1 cellular context compared by ENCODE assay signal in the genomic region with DNA sequence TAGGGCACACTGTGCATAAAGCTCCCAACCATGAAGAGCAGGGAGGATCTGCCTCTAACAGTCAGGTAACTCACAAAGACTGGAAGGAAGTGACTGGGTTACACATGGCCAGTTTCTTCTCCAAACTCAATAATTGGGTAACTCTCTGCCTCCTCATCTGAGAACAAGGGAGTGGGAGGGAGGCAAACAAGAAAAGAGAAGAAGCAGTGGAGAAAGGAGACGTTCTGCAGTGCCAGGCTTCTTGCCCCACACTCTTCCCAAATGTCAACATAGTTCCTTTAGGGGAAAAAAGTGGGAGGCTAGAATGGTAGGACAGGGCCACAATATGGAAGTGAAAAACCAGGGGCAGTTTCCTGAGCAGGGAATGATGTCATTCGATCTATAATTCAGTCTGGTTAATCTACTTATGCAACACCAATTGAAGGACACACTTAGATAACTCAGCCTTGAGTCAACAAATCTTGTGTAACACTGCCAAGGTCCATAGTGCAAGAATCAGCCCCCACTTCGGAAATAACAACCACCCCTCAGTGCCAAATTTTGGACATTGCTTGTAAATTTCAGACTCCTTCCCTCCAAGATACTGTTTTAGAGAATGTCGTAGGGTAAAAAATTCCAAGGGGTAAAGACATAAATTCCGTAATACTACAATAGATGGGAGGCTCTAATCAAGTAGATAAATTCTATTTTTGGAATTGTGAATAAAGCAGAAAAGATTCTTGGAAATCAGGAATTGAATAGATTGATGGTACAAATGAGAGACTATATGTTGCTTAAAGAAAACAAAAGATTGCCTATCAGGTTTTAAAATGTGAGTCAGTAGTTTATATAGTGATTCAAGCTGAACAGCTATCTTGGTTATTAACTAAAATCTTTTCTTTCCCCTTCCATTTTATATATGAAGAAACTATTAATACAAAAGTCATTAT.
TF ChIP-seq lines count a peak whose summit lies in the region.

No MANE protein-coding gene starts in this region.

TF ChIP-seq in HepG2, 621 proteins besides CTCF, POLR2A, EP300 and RAD21 (continued from another document and continues in another):
- TF ChIP-seq, protein P1, sequence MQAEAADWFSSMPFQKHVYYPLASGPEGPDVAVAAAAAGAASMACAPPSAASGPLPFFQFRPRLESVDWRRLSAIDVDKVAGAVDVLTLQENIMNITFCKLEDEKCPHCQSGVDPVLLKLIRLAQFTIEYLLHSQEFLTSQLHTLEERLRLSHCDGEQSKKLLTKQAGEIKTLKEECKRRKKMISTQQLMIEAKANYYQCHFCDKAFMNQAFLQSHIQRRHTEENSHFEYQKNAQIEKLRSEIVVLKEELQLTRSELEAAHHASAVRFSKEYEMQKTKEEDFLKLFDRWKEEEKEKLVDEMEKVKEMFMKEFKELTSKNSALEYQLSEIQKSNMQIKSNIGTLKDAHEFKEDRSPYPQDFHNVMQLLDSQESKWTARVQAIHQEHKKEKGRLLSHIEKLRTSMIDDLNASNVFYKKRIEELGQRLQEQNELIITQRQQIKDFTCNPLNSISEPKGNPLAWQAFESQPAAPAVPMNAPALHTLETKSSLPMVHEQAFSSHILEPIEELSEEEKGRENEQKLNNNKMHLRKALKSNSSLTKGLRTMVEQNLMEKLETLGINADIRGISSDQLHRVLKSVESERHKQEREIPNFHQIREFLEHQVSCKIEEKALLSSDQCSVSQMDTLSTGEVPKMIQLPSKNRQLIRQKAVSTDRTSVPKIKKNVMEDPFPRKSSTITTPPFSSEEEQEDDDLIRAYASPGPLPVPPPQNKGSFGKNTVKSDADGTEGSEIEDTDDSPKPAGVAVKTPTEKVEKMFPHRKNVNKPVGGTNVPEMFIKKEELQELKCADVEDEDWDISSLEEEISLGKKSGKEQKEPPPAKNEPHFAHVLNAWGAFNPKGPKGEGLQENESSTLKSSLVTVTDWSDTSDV (CRISPR knock-in tag; IDR thresholded peaks at IDR 0.05): no peak
- TF ChIP-seq PRPF4 (IDR thresholded peaks at IDR 0.05; ENCODE audit: low read depth, low read length, poor library complexity, severe bottlenecking) (no peak), ZNF878 (CRISPR knock-in tag; IDR thresholded peaks at IDR 0.05) (peak; percentile 93; the same call in 1 of the 2 replicates), CHD2 (IDR thresholded peaks at IDR 0.05; ENCODE audit: low read depth, low read length) (no peak), CHCHD3 (CRISPR knock-in tag; IDR thresholded peaks at IDR 0.05) (no peak), DPF2 (CRISPR knock-in tag; IDR thresholded peaks at IDR 0.05; ENCODE audit: borderline replicate concordance, low read depth) (peak; percentile 94), ATAD3A (CRISPR knock-in tag; IDR thresholded peaks at IDR 0.05) (no peak), ZNF567 (CRISPR knock-in tag; IDR thresholded peaks at IDR 0.05; ENCODE audit: borderline replicate concordance) (no peak), SRF (IDR thresholded peaks at IDR 0.05; ENCODE audit: low read depth, low read length) (no peak), FOXO1 (CRISPR knock-in tag; IDR thresholded peaks at IDR 0.05) (peak; percentile 99), ZNF790 (CRISPR knock-in tag; IDR thresholded peaks at IDR 0.05; ENCODE audit: borderline replicate concordance) (no peak), ZNF816 (CRISPR knock-in tag; IDR thresholded peaks at IDR 0.05; ENCODE audit: borderline replicate concordance) (peak; percentile 80; the same call in 1 of the 2 replicates), IRF2 (CRISPR knock-in tag; IDR thresholded peaks at IDR 0.05) (peak; percentile 98), NFE2L1 (CRISPR knock-in tag; IDR thresholded peaks at IDR 0.05; ENCODE audit: borderline replicate concordance) (no peak), ZNF7 (CRISPR knock-in tag; IDR thresholded peaks at IDR 0.05) (no peak), NR2C2 (CRISPR knock-in tag; IDR thresholded peaks at IDR 0.05; ENCODE audit: borderline replicate concordance) (peak; percentile 82), PHF8 (CRISPR knock-in tag; IDR thresholded peaks at IDR 0.05) (peak; percentile 40; the same call in 1 of the 2 replicates), RELA (CRISPR knock-in tag; IDR thresholded peaks at IDR 0.05) (peak; percentile 48; the same call in 1 of the 2 replicates), MEIS1 (CRISPR knock-in tag; IDR thresholded peaks at IDR 0.05; ENCODE audit: borderline replicate concordance) (0 out of 2 replicates have a peak, but pooled peaks have one; percentile 31), ZNF225 (CRISPR knock-in tag; IDR thresholded peaks at IDR 0.05) (no peak), ONECUT2 (CRISPR knock-in tag; IDR thresholded peaks at IDR 0.05) (peak; percentile 92), ZNF224 (CRISPR knock-in tag; IDR thresholded peaks at IDR 0.05) (no peak), HES4 (CRISPR knock-in tag; IDR thresholded peaks at IDR 0.05; ENCODE audit: borderline replicate concordance) (no peak), ZNF292 (CRISPR knock-in tag; IDR thresholded peaks at IDR 0.05; ENCODE audit: borderline replicate concordance, low read depth) (peak; percentile 90), NFE2L2 (IDR thresholded peaks at IDR 0.05; ENCODE audit: low read length) (no peak), ARHGAP35 (CRISPR knock-in tag; IDR thresholded peaks at IDR 0.05; ENCODE audit: borderline replicate concordance) (no peak; the same call in 1 of the 2 replicates), ARNTL (CRISPR knock-in tag; IDR thresholded peaks at IDR 0.05) (peak; percentile 83), ZNF263 (CRISPR knock-in tag; IDR thresholded peaks at IDR 0.05) (no peak), ARNT (IDR thresholded peaks at IDR 0.05) (no peak), FOSL1 (CRISPR knock-in tag; IDR thresholded peaks at IDR 0.05; ENCODE audit: borderline replicate concordance) (peak; percentile 83; the same call in 1 of the 2 replicates), ZNF383 (CRISPR knock-in tag; IDR thresholded peaks at IDR 0.05; ENCODE audit: borderline replicate concordance) (no peak), ZMAT3 (CRISPR knock-in tag; conservative IDR thresholded peaks at IDR 0.05) (peak; percentile 85), ZNF33A (CRISPR knock-in tag; IDR thresholded peaks at IDR 0.05; ENCODE audit: borderline replicate concordance) (peak; percentile 34; the same call in 1 of the 2 replicates), POGZ (CRISPR knock-in tag; IDR thresholded peaks at IDR 0.05) (peak; percentile 100), MED13 (CRISPR knock-in tag; IDR thresholded peaks at IDR 0.05) (peak; percentile 99)
- TF ChIP-seq, protein P2, sequence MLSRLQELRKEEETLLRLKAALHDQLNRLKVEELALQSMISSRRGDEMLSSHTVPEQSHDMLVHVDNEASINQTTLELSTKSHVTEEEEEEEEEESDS (CRISPR knock-in tag; IDR thresholded peaks at IDR 0.05; ENCODE audit: borderline replicate concordance): no peak
- TF ChIP-seq, protein P3, sequence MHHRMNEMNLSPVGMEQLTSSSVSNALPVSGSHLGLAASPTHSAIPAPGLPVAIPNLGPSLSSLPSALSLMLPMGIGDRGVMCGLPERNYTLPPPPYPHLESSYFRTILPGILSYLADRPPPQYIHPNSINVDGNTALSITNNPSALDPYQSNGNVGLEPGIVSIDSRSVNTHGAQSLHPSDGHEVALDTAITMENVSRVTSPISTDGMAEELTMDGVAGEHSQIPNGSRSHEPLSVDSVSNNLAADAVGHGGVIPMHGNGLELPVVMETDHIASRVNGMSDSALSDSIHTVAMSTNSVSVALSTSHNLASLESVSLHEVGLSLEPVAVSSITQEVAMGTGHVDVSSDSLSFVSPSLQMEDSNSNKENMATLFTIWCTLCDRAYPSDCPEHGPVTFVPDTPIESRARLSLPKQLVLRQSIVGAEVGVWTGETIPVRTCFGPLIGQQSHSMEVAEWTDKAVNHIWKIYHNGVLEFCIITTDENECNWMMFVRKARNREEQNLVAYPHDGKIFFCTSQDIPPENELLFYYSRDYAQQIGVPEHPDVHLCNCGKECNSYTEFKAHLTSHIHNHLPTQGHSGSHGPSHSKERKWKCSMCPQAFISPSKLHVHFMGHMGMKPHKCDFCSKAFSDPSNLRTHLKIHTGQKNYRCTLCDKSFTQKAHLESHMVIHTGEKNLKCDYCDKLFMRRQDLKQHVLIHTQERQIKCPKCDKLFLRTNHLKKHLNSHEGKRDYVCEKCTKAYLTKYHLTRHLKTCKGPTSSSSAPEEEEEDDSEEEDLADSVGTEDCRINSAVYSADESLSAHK (CRISPR knock-in tag; IDR thresholded peaks at IDR 0.05; ENCODE audit: borderline replicate concordance): no peak
- TF ChIP-seq, protein P4, sequence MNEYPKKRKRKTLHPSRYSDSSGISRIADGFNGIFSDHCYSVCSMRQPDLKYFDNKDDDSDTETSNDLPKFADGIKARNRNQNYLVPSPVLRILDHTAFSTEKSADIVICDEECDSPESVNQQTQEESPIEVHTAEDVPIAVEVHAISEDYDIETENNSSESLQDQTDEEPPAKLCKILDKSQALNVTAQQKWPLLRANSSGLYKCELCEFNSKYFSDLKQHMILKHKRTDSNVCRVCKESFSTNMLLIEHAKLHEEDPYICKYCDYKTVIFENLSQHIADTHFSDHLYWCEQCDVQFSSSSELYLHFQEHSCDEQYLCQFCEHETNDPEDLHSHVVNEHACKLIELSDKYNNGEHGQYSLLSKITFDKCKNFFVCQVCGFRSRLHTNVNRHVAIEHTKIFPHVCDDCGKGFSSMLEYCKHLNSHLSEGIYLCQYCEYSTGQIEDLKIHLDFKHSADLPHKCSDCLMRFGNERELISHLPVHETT (CRISPR knock-in tag; conservative IDR thresholded peaks at IDR 0.05): peak; percentile 86
- TF ChIP-seq, protein P5, sequence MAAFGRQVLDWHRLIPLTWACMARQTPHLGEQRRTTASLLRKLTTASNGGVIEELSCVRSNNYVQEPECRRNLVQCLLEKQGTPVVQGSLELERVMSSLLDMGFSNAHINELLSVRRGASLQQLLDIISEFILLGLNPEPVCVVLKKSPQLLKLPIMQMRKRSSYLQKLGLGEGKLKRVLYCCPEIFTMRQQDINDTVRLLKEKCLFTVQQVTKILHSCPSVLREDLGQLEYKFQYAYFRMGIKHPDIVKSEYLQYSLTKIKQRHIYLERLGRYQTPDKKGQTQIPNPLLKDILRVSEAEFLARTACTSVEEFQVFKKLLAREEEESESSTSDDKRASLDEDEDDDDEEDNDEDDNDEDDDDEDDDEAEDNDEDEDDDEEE (CRISPR knock-in tag; IDR thresholded peaks at IDR 0.05): 0 out of 2 replicates have a peak, but pooled peaks have one; percentile 52
- TF ChIP-seq, protein P6, sequence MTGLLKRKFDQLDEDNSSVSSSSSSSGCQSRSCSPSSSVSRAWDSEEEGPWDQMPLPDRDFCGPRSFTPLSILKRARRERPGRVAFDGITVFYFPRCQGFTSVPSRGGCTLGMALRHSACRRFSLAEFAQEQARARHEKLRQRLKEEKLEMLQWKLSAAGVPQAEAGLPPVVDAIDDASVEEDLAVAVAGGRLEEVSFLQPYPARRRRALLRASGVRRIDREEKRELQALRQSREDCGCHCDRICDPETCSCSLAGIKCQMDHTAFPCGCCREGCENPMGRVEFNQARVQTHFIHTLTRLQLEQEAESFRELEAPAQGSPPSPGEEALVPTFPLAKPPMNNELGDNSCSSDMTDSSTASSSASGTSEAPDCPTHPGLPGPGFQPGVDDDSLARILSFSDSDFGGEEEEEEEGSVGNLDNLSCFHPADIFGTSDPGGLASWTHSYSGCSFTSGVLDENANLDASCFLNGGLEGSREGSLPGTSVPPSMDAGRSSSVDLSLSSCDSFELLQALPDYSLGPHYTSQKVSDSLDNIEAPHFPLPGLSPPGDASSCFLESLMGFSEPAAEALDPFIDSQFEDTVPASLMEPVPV (CRISPR knock-in tag; IDR thresholded peaks at IDR 0.05): no peak
- TF ChIP-seq, protein P7, sequence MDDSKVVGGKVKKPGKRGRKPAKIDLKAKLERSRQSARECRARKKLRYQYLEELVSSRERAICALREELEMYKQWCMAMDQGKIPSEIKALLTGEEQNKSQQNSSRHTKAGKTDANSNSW (CRISPR knock-in tag; IDR thresholded peaks at IDR 0.05; ENCODE audit: borderline replicate concordance): no peak
- TF ChIP-seq, protein P8, sequence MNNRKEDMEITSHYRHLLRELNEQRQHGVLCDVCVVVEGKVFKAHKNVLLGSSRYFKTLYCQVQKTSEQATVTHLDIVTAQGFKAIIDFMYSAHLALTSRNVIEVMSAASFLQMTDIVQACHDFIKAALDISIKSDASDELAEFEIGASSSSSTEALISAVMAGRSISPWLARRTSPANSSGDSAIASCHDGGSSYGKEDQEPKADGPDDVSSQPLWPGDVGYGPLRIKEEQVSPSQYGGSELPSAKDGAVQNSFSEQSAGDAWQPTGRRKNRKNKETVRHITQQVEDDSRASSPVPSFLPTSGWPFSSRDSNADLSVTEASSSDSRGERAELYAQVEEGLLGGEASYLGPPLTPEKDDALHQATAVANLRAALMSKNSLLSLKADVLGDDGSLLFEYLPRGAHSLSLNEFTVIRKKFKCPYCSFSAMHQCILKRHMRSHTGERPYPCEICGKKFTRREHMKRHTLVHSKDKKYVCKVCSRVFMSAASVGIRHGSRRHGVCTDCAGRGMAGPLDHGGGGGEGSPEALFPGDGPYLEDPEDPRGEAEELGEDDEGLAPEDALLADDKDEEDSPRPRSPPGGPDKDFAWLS (CRISPR knock-in tag; IDR thresholded peaks at IDR 0.05; ENCODE audit: borderline replicate concordance): no peak
- TF ChIP-seq, protein P9, sequence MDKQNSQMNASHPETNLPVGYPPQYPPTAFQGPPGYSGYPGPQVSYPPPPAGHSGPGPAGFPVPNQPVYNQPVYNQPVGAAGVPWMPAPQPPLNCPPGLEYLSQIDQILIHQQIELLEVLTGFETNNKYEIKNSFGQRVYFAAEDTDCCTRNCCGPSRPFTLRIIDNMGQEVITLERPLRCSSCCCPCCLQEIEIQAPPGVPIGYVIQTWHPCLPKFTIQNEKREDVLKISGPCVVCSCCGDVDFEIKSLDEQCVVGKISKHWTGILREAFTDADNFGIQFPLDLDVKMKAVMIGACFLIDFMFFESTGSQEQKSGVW (CRISPR knock-in tag; IDR thresholded peaks at IDR 0.05; ENCODE audit: borderline replicate concordance): no peak
- TF ChIP-seq, protein P10, sequence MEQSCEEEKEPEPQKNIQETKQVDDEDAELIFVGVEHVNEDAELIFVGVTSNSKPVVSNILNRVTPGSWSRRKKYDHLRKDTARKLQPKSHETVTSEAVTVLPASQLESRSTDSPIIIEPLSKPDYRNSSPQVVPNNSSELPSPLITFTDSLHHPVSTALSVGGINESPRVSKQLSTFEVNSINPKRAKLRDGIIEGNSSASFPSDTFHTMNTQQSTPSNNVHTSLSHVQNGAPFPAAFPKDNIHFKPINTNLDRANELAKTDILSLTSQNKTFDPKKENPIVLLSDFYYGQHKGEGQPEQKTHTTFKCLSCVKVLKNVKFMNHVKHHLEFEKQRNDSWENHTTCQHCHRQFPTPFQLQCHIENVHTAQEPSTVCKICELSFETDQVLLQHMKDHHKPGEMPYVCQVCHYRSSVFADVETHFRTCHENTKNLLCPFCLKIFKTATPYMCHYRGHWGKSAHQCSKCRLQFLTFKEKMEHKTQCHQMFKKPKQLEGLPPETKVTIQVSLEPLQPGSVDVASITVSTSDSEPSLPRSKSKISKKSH (CRISPR knock-in tag; IDR thresholded peaks at IDR 0.05; ENCODE audit: borderline replicate concordance): no peak
- TF ChIP-seq, protein P11, sequence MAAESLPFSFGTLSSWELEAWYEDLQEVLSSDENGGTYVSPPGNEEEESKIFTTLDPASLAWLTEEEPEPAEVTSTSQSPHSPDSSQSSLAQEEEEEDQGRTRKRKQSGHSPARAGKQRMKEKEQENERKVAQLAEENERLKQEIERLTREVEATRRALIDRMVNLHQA (CRISPR knock-in tag; IDR thresholded peaks at IDR 0.05): 0 out of 2 replicates have a peak, but pooled peaks have one; percentile 85
- TF ChIP-seq, protein P12, sequence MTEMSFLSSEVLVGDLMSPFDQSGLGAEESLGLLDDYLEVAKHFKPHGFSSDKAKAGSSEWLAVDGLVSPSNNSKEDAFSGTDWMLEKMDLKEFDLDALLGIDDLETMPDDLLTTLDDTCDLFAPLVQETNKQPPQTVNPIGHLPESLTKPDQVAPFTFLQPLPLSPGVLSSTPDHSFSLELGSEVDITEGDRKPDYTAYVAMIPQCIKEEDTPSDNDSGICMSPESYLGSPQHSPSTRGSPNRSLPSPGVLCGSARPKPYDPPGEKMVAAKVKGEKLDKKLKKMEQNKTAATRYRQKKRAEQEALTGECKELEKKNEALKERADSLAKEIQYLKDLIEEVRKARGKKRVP (CRISPR knock-in tag; IDR thresholded peaks at IDR 0.05): peak in 1 of 2 experiments; percentile 94; a peak in 2 of 4 replicates
